In the genomic region with DNA sequence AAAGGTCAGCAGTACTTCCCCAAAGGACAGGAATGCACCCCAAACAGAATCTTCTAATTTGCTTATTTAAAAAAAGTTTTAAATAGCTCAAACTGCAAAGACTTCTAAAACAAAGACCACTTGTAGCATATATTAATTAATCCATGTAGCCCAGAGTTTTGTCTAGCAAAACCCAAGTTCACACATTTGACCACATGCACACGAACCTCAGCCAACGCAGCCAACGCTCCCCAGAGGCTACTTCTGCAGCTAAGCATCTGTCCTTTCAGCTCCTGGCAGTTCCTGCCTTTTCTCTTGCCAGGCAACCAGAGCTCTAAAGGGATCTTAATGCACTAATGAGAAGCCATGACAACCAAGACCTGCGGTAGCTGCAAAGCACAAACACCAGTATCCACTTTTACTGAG, we compare ENCODE assay signal across 10 cellular contexts.
A peak's percentile ranks its signal among the peaks of the same experiment; 100 is the strongest.
DNase-seq lines count a peak whose midpoint lies in the region; ATAC-seq and TF ChIP-seq lines count a peak whose summit lies in the region.
"Had no signal": no experiment of that assay in that cellular context is flagged by ENCODE, and none has a peak within 500 bp of the region (broad histone marks: within the 10 kb centered on the region; RNA-seq: fewer than 3 reads in every experiment).

No MANE protein-coding gene starts in this region.

- H3K27ac ChIP-seq in Karpas-422 (ENCODE audit: low read length) (no peak overlapping the region), SK-N-MC (peak overlapping the region; percentile 26; the same call in 1 of the 2 replicates), lower lobe of right lung (no peak overlapping the region)

- no peak overlapping the region for H2AFZ ChIP-seq in Karpas-422 (ENCODE audit: low read length)

- H3K4me3 ChIP-seq in Karpas-422 (ENCODE audit: low read length) (no peak overlapping the region), SK-N-MC (no peak overlapping the region), lower lobe of right lung (no peak overlapping the region)

- ATAC-seq in GM21390 (IDR thresholded peaks at IDR 0.05; ENCODE audit: unreplicated experiment) (no peak), lower lobe of right lung (no peak), HG02885 (IDR thresholded peaks at IDR 0.05; ENCODE audit: poor library complexity, unreplicated experiment) (no peak)

- peaks cover 14% of the 10 kb centered on the region for H3K4me1 ChIP-seq in Karpas-422 (ENCODE audit: low read length)
- peaks cover 12% of the 10 kb centered on the region for H3K4me1 ChIP-seq in lower lobe of right lung

- H3K36me3 ChIP-seq in Karpas-422 (ENCODE audit: insufficient read depth, low read length) (no peaks in the 10 kb centered on the region), SK-N-MC (ENCODE audit: insufficient read depth, low read length) (no peaks in the 10 kb centered on the region), lower lobe of right lung (no peaks in the 10 kb centered on the region)

- peaks cover 27% of the 10 kb centered on the region; the same call in 1 of the 2 replicates for H4K20me1 ChIP-seq in Karpas-422 (ENCODE audit: insufficient read depth, low read depth, low read length)

- TF ChIP-seq CTCF in lower lobe of right lung (IDR thresholded peaks at IDR 0.05): no peak

- no peak overlapping the region for H3K9ac ChIP-seq in Karpas-422 (ENCODE audit: low read length)
- no peak overlapping the region for H3K9ac ChIP-seq in SK-N-MC (ENCODE audit: insufficient read length)

- H3K79me2 ChIP-seq in Karpas-422 (ENCODE audit: low read length): no peaks in the 10 kb centered on the region

- DNase-seq in Ammon's horn (ENCODE audit: low spot score) (peak; percentile 76), Karpas-422 (peak; percentile 45), SK-N-MC (ENCODE audit: low read depth, low spot score) (no peak), hypothalamus (lab: John Stamatoyannopoulos, UW) (peak in 26 of 51 donors; percentile 6 to 71 (median 28)), NOMO-1 (lab: John Stamatoyannopoulos, UW; ENCODE audit: unreplicated experiment in 2 of 2) (no peak), lower lobe of right lung (no peak)
- DNase-seq: GF-D8; stimulated activated CD4-positive, alpha-beta T cell treated with anti-CD3 and anti-CD28 coated beads, Interleukin-12 subunit alpha, Interleukin-12 subunit beta, amount 100 ng/mL, for 4 hours had no signal

- H3K4me2 ChIP-seq in Karpas-422 (ENCODE audit: low read depth, low read length, poor library complexity, severe bottlenecking): peak overlapping the region; percentile 11

- H3K27me3 ChIP-seq in Karpas-422 (ENCODE audit: low read length) (no peaks in the 10 kb centered on the region), lower lobe of right lung (ENCODE audit: low read depth) (no peaks in the 10 kb centered on the region)

- no peaks in the 10 kb centered on the region for H3K9me2 ChIP-seq in Karpas-422 (replicated peaks; ENCODE audit: insufficient read depth, low read length)

- intact Hi-C loops in lower lobe of right lung (cut with DNase I): loop anchor here (10.0 kb wide), 1 partner anchor 173 kb away; no protein-coding TSS in a partner anchor

- no peaks in the 10 kb centered on the region; the same call in 1 of the 2 replicates for H3K9me3 ChIP-seq in Karpas-422 (ENCODE audit: low read length)
- no peaks in the 10 kb centered on the region for H3K9me3 ChIP-seq in SK-N-MC (ENCODE audit: low read depth, low read length)
- H3K9me3 ChIP-seq in lower lobe of right lung: peaks cover 9% of the 10 kb centered on the region

Comparison
In these comparisons a context has a peak if more than half of its experiments do, and no peak if none do; other contexts are left out.
1. DNase-seq: peak in Ammon's horn (single experiment), Karpas-422 (single experiment) and hypothalamus (26 of 51); none in SK-N-MC (single experiment), NOMO-1 (0 of 2) and lower lobe of right lung (single experiment).